14 cellular contexts compared by ENCODE assay signal in genomic region chr5:56278267-56278826, GRCh38. TPM values are rescaled to one million over a fixed set of nuclear protein-coding genes. Genes with fewer than 3 reads are reported as not detected.
DNase-seq lines count a peak whose midpoint lies in the region; FAIRE-seq and TF ChIP-seq lines count a peak whose summit lies in the region.
"Had no signal": no experiment of that assay in that cellular context is flagged by ENCODE, and none has a peak within 500 bp of the region (broad histone marks: within the 10 kb centered on the region; RNA-seq: fewer than 3 reads in every experiment).

No MANE protein-coding gene starts in this region.

- no peak for TF ChIP-seq EP300 in tibial nerve (IDR thresholded peaks at IDR 0.05)

- no peak for FAIRE-seq in H54 (lab: Jason Lieb, UNC)

- no peak overlapping the region for H3K4me3 ChIP-seq in astrocyte of the spinal cord (ENCODE audit: low read depth, low read length)
- no peak overlapping the region for H3K4me3 ChIP-seq in tibial nerve
- H3K4me3 ChIP-seq: lower lobe of right lung, psoas muscle had no signal

- TF ChIP-seq CTCF in astrocyte of the spinal cord (IDR thresholded peaks at IDR 0.05; ENCODE audit: low read depth, low read length) = no peak
- no peak for TF ChIP-seq CTCF in tibial nerve (IDR thresholded peaks at IDR 0.05)

- H3K9me3 ChIP-seq in tibial nerve = no peaks in the 10 kb centered on the region
- H3K9me3 ChIP-seq: lower lobe of right lung, psoas muscle had no signal

- peak overlapping the region in 1 of 4 donors; percentile 22 for H3K27ac ChIP-seq in tibial nerve
- H3K27ac ChIP-seq: lower lobe of right lung, psoas muscle had no signal

- 42 to 46% methylated on average over 10 of the region's 10 CpGs for WGBS in tibial nerve, 2 donors

- no peaks in the 10 kb centered on the region for H3K27me3 ChIP-seq in tibial nerve

- in situ Hi-C loops in astrocyte of the spinal cord (cut with HindIII; ENCODE audit: low sequenced_read_pairs) = no loop called here

- peaks cover 0 to 29% (median 14%) of the 10 kb centered on the region in 4 donors for H3K4me1 ChIP-seq in tibial nerve

- TF ChIP-seq POLR2A in H54 (IDR thresholded peaks at IDR 0.05; ENCODE audit: low read depth, low read length) = no peak
- no peak for TF ChIP-seq POLR2A in tibial nerve (IDR thresholded peaks at IDR 0.05)

- peak; percentile 12 for DNase-seq in H54 (ENCODE audit: insufficient read length, low spot score)
- DNase-seq in astrocyte of the spinal cord (ENCODE audit: low read depth, low spot score) = peak; percentile 93
- peak; percentile 91 for DNase-seq in left kidney (ENCODE audit: low read depth, low spot score)
- no peak for DNase-seq in NCI-H526 (lab: John Stamatoyannopoulos, UW)
- DNase-seq in tibial nerve (ENCODE audit: low spot score in 2 of 2) = no peak
- no peak for DNase-seq in DMS 273 treated with DMSO at 0.1 percent for 48 hours (lab: John Stamatoyannopoulos, UW)
- DNase-seq in stimulated activated CD4-positive, alpha-beta T cell treated with anti-CD3 and anti-CD28 coated beads, Interleukin-4, amount 100 ng/mL, for 1 hour = no peak
- DNase-seq: activated naive CD4-positive, alpha-beta T cell treated with anti-CD3 and anti-CD28 coated beads, Interleukin-2, amount 10 ng/mL, durations not matched to agents 7 days and 5 days; lower lobe of right lung; NCI-H1048; NCI-H345; psoas muscle; RPMI8226 had no signal

- no peaks in the 10 kb centered on the region for H3K36me3 ChIP-seq in tibial nerve
- H3K36me3 ChIP-seq: lower lobe of right lung had no signal

RNA-seq across cellular contexts. Expression of gene ANKRD55, which starts 45.2 kb away (rescaled TPM):
- total RNA-seq in tibial nerve = not detected
- total RNA-seq: psoas muscle, subcutaneous adipose tissue had no signal

Comparison
In these comparisons a context has a peak if more than half of its experiments do, and no peak if none do; other contexts are left out.
1. DNase-seq: peak in H54 (single experiment), astrocyte of the spinal cord (single experiment) and left kidney (single experiment); none in NCI-H526 (0 of 2), tibial nerve (0 of 2), DMS 273 treated with DMSO at 0.1 percent for 48 hours (single experiment) and stimulated activated CD4-positive, alpha-beta T cell treated with anti-CD3 and anti-CD28 coated beads, Interleukin-4, amount 100 ng/mL, for 1 hour (single experiment).